In the genomic region with DNA sequence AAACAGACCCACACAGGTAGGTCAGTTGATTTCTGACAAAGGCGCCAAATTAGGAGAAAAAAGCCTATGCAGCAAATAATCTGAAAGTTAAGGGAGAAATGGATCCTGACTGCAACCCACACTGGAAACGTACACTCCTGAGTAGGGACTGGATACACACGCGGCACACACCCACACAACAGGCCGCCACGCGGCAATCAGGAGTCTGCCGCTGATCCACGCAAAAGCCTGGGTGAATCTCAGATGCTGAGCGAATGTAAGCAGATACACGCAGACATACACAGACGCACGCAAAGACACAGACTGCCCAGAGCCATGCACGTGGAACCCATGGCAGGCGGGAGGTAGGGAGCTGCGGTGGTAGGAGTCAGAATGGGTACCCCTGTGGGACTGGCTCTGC, we compare ENCODE assay signal across 35 cellular contexts. TPM values are rescaled to one million over a fixed set of nuclear protein-coding genes. Genes with fewer than 3 reads are reported as not detected.
"Had no signal": no experiment of that assay in that cellular context is flagged by ENCODE, and none has a peak within 500 bp of the region (broad histone marks: within the 10 kb centered on the region; RNA-seq: fewer than 3 reads in every experiment).

No MANE protein-coding gene starts in this region.

- H3K4me1 ChIP-seq: adrenal gland, body of pancreas, colonic mucosa, esophagus squamous epithelium had no signal

- DNase-seq: activated CD4-positive, alpha-beta memory T cell treated with anti-CD3 and anti-CD28 coated beads for 36 hours; activated CD4-positive, alpha-beta T cell treated with anti-CD3 and anti-CD28 coated beads for 36 hours; activated CD4-positive, alpha-beta T cell treated with anti-CD3 and anti-CD28 coated beads, Interleukin-2, amount 10 ng/mL, durations not matched to agents 24 days and 14 days; activated CD4-positive, CD25-positive, alpha-beta regulatory T cell; activated CD4-positive, CD25-positive, alpha-beta regulatory T cell treated with anti-CD3 and anti-CD28 coated beads, Interleukin-2, amount 50 U/mL, for 72 hours; activated CD8-positive, alpha-beta memory T cell treated with anti-CD3 and anti-CD28 coated beads, Interleukin-2, amount 10 ng/mL, durations not matched to agents 7 days and 5 days; activated CD8-positive, alpha-beta memory T cell treated with anti-CD3 and anti-CD28 coated beads, Interleukin-2, amount 50 U/mL, for 4 hours; activated CD8-positive, alpha-beta T cell treated with anti-CD3 and anti-CD28 coated beads, Interleukin-2, amount 10 ng/mL, durations not matched to agents 7 days and 5 days; activated effector memory CD4-positive, alpha-beta T cell treated with anti-CD3 and anti-CD28 coated beads, Interleukin-2, amount 50 U/mL, for 16 hours; activated naive CD4-positive, alpha-beta T cell treated with anti-CD3 and anti-CD28 coated beads for 36 hours; activated naive CD8-positive, alpha-beta T cell treated with anti-CD3 and anti-CD28 coated beads for 36 hours; activated naive CD8-positive, alpha-beta T cell treated with anti-CD3 and anti-CD28 coated beads, Interleukin-2, amount 50 U/mL, for 24 hours; activated T-cell treated with anti-CD3 and anti-CD28 coated beads, Interleukin-2, amount 50 U/mL, for 1 hour; activated T-cell treated with anti-CD3 and anti-CD28 coated beads, Interleukin-2, amount 50 U/mL, for 48 hours; adrenal gland; aorta; body of pancreas; central memory CD4-positive, alpha-beta T cell; cerebellar nuclear complex; colonic mucosa; effector CD8-positive, alpha-beta T cell; esophagus squamous epithelium; foreskin melanocyte; T-helper 2 cell had no signal

- H3K27ac ChIP-seq: adrenal gland, body of pancreas, cardiac muscle cell, colonic mucosa, epithelial cell of prostate, esophagus squamous epithelium had no signal

- ATAC-seq: activated CD4-positive, alpha-beta T cell treated with anti-CD3 and anti-CD28 coated beads for 36 hours; activated CD8-positive, alpha-beta memory T cell treated with anti-CD3 and anti-CD28 coated beads, Interleukin-2, amount 10 ng/mL, durations not matched to agents 7 days and 5 days; activated CD8-positive, alpha-beta T cell treated with anti-CD3 and anti-CD28 coated beads, Interleukin-2, amount 10 ng/mL, durations not matched to agents 7 days and 5 days; activated naive CD8-positive, alpha-beta T cell treated with anti-CD3 and anti-CD28 coated beads, Interleukin-2, amount 50 U/mL, for 24 hours; body of pancreas had no signal

- FAIRE-seq: endometrium, endothelial cell of umbilical vein had no signal

- H3K4me3 ChIP-seq: adrenal gland, body of pancreas, cardiac muscle cell, colonic mucosa, esophagus squamous epithelium had no signal

- H3K27me3 ChIP-seq: adrenal gland, body of pancreas, cardiac muscle cell, colonic mucosa, esophagus squamous epithelium had no signal

- H3K9me3 ChIP-seq: adrenal gland, body of pancreas, colonic mucosa, esophagus squamous epithelium had no signal

RNA-seq across cellular contexts. Expression of gene DOK7, which starts 47.4 kb away (rescaled TPM):
- total RNA-seq: activated CD4-positive, alpha-beta memory T cell treated with anti-CD3 and anti-CD28 coated beads for 36 hours; activated CD4-positive, alpha-beta T cell treated with anti-CD3 and anti-CD28 coated beads for 36 hours; activated CD4-positive, alpha-beta T cell treated with anti-CD3 and anti-CD28 coated beads, Interleukin-2, amount 10 ng/mL, durations not matched to agents 24 days and 14 days; activated CD8-positive, alpha-beta memory T cell treated with anti-CD3 and anti-CD28 coated beads for 36 hours; activated CD8-positive, alpha-beta memory T cell treated with anti-CD3 and anti-CD28 coated beads, Interleukin-2, amount 10 ng/mL, durations not matched to agents 7 days and 5 days; activated CD8-positive, alpha-beta T cell treated with anti-CD3 and anti-CD28 coated beads, Interleukin-2, amount 10 ng/mL, durations not matched to agents 7 days and 5 days; activated naive CD4-positive, alpha-beta T cell treated with anti-CD3 and anti-CD28 coated beads for 36 hours; activated naive CD8-positive, alpha-beta T cell treated with anti-CD3 and anti-CD28 coated beads for 36 hours; activated T-helper 1 cell treated with anti-CD3 and anti-CD28 coated beads, Interleukin-12 subunit alpha, Interleukin-12 subunit beta, Interleukin-2, Interleukin-4 antibody, amounts not matched to agents 30 ng/mL and 10 ng/mL and 1 ng/mL, durations not matched to agents 14 hours and 24 hours and 36 hours; activated T-helper 2 cell treated with anti-CD3 and anti-CD28 coated beads, Interferon-gamma antibody, Interleukin-2, Interleukin-4, amounts not matched to agents 10 μg/mL and 5 μg/mL and 100 μg/mL, durations not matched to agents 14 hours and 24 hours and 36 hours; dermis microvascular lymphatic vessel endothelial cell; endothelial cell of umbilical vein; fibroblast of villous mesenchyme; T-helper 1 cell treated with Interleukin-12 subunit alpha and Interleukin-12 subunit beta and Interleukin-4 antibody, amounts not matched to agents 30 ng/mL and 1 ng/mL, for 36 hours had no signal
- polyA plus RNA-seq: endothelial cell of umbilical vein, fibroblast of lung had no signal
